7 cellular contexts compared by ENCODE assay signal in genomic region chr10:118754556-118755423, GRCh38. TPM values are rescaled to one million over a fixed set of nuclear protein-coding genes. Genes with fewer than 3 reads are reported as not detected.
A peak's percentile ranks its signal among the peaks of the same experiment; 100 is the strongest.
DNase-seq lines count a peak whose midpoint lies in the region; ATAC-seq, FAIRE-seq and TF ChIP-seq lines count a peak whose summit lies in the region.

CACUL1 (minus strand) TSS chr10:118754970; CDS start chr10:118754762, 208 bp downstream.

- H3K4me2 ChIP-seq in hepatocyte, result peak within 1 kb of the TSS; percentile 82

- H3K9me3 ChIP-seq in hepatocyte (ENCODE audit: low read depth), result no peaks in the 10 kb centered on the region

- H3K4me3 ChIP-seq in hepatocyte, result peak within 1 kb of the TSS; percentile 74

- H3K79me2 ChIP-seq in hepatocyte, result peaks cover 47% of the 10 kb centered on the region

- ATAC-seq in HG02981 (IDR thresholded peaks at IDR 0.05; ENCODE audit: unreplicated experiment), result peak; percentile 89

- under 1% methylated on average over 70 of the region's 87 CpGs for WGBS in hepatocyte (ENCODE audit: low lambda C conversion rate, missing lambda C conversion rate)

- no peak for TF ChIP-seq CTCF in hepatocyte (IDR thresholded peaks at IDR 0.05; ENCODE audit: poor library complexity)

- peaks cover 40% of the 10 kb centered on the region for H4K20me1 ChIP-seq in hepatocyte (ENCODE audit: insufficient read depth, poor library complexity, severe bottlenecking)

- DNase-seq in GM18507 (ENCODE audit: extremely low spot score, insufficient read length, low read depth) (peak; percentile 99), NCI-H2029 treated with DMSO at 0.1 percent for 48 hours (lab: John Stamatoyannopoulos, UW) (peak; percentile 73), T-helper 9 cell (peak; percentile 99), astrocyte of the hippocampus (ENCODE audit: low read depth, low spot score) (peak; percentile 100), hepatocyte (ENCODE audit: low spot score) (peak; percentile 100), renal cortical epithelial cell (ENCODE audit: low read depth) (peak; percentile 97)

- H3K27ac ChIP-seq in hepatocyte, result peak within 1 kb of the TSS; percentile 93

- H3K4me1 ChIP-seq in hepatocyte (ENCODE audit: insufficient read depth), result peaks cover 12% of the 10 kb centered on the region

- H2AFZ ChIP-seq in hepatocyte, result peak within 1 kb of the TSS; percentile 49

- H3K27me3 ChIP-seq in hepatocyte, result no peaks in the 10 kb centered on the region

- peak; percentile 99 for FAIRE-seq in GM18507 (lab: Jason Lieb, UNC)

- H3K9me2 ChIP-seq in hepatocyte (replicated peaks; ENCODE audit: insufficient read depth), result no peaks in the 10 kb centered on the region

- no peaks in the 10 kb centered on the region for H3K36me3 ChIP-seq in hepatocyte (replicated peaks; ENCODE audit: insufficient read depth, low read depth)

RNA-seq across cellular contexts. Expression of gene CACUL1, which starts in this region (rescaled TPM):
- total RNA-seq in hepatocyte, result 35.0 and 37.5 TPM in 2 replicates
- polyA plus RNA-seq in hepatocyte, result 44.3 and 48.3 TPM in 2 replicates
- total RNA-seq in renal cortical epithelial cell, result 32.8 and 35.4 TPM in 2 replicates

Comparison
In these comparisons a context has a peak if more than half of its experiments do, and no peak if none do; other contexts are left out.
1. Peak in every context shown above with its lines: DNase-seq, ATAC-seq, H3K4me3 ChIP-seq and H3K27ac ChIP-seq.